In the genomic region with DNA sequence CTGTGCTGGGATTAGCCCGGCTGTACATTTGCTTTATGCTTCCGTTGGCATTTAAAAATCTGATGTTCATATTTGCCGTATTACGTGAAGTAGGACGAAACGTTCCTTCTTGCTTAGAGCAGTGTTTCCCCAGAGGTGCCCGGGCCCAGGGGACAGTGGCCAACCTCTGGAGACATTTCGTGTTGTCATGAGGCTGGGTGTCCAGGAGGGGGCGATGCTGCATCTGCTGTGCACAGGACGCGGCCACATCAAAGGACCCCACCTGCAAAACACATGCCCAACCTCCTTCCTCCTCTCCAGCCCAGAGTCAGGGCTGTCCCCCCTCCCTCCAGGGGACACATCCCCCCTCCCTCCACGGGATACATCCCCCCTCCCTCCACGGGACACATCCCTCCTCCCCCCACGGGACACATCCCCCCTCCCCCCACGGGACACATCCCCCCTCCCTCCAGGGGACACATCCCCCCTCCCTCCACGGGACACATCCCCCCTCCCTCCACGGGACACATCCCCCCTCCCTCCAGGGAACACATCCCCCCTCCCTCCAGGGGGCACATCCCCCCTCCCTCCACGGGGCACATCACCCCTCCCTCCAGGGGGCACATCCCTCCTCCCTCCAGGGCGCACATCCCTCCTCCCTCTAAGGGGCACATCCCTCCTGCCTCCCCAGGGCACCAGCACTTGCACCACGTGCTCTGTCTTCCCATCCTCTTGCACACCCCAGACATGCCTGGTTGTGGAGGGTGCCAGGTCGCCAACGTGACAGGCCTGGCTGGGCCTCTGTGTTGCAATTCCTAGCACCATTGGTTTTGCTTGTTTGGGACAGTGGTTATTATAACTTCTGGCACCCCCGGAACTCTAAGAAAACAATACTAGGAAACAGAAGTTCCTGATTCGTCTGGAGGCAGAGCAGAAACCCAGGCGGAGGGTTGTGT, we compare ENCODE assay signal across 7 cellular contexts. TPM values are rescaled to one million over a fixed set of nuclear protein-coding genes. Genes with fewer than 3 reads are reported as not detected.
A peak's percentile ranks its signal among the peaks of the same experiment; 100 is the strongest.
DNase-seq lines count a peak whose midpoint lies in the region; TF ChIP-seq lines count a peak whose summit lies in the region.

No MANE protein-coding gene starts in this region.

- H2AFZ ChIP-seq in osteoblast (ENCODE audit: low read length), result no peak overlapping the region

- H3K9me3 ChIP-seq in osteoblast (ENCODE audit: low read depth, low read length), result no peaks in the 10 kb centered on the region
- no peaks in the 10 kb centered on the region for H3K9me3 ChIP-seq in testis

- H3K79me2 ChIP-seq in osteoblast (ENCODE audit: insufficient read depth, low read length), result peaks cover 3% of the 10 kb centered on the region

- intact Hi-C loops in testis (cut with DNase I; ENCODE audit: low total_unique reads), result loop anchor here (5.0 kb wide), 1 partner anchor 120 kb away; no protein-coding TSS in a partner anchor

- H3K36me3 ChIP-seq in osteoblast (ENCODE audit: insufficient read depth, low read length), result peaks cover 22% of the 10 kb centered on the region
- no peaks in the 10 kb centered on the region for H3K36me3 ChIP-seq in testis (ENCODE audit: low read depth, missing control alignments)

- peaks cover 21% of the 10 kb centered on the region for H4K20me1 ChIP-seq in osteoblast (ENCODE audit: insufficient read depth, low read length)

- H3K27me3 ChIP-seq in osteoblast (ENCODE audit: insufficient read depth, low read length), result no peaks in the 10 kb centered on the region
- H3K27me3 ChIP-seq in testis, result no peaks in the 10 kb centered on the region

- in situ Hi-C loops in GM13976 (cut with MboI; ENCODE audit: low sequenced_read_pairs, unreplicated experiment) (no loop called here), KBM-7 (cut with MboI; ENCODE audit: low pct_unique_long_range_greater_than_20kb, low sequenced_read_pairs) (no loop called here)

- peak; percentile 83 for TF ChIP-seq CTCF in GM13976 (IDR thresholded peaks at IDR 0.05; ENCODE audit: borderline replicate concordance, control extremely low read depth, extremely low read depth, insufficient read depth, missing control alignments)
- peak; percentile 63 for TF ChIP-seq CTCF in osteoblast (IDR thresholded peaks at IDR 0.05; ENCODE audit: extremely low read depth, low read depth, low read length)
- peak; percentile 76 to 86 (median 80) for TF ChIP-seq CTCF in testis (IDR thresholded peaks at IDR 0.05)

- H3K4me2 ChIP-seq in osteoblast (ENCODE audit: insufficient read depth, low read length), result no peak overlapping the region

- H3K27ac ChIP-seq in osteoblast (ENCODE audit: low read depth, low read length) (peak overlapping the region; percentile 45), testis (peak overlapping the region in 1 of 2 donors; percentile 36)

- H3K4me3 ChIP-seq in osteoblast (ENCODE audit: insufficient read depth, low read length) (no peak overlapping the region), testis (no peak overlapping the region)

- DNase-seq in GM13976 (ENCODE audit: low spot score) (peak; percentile 89), KBM-7 (peak; percentile 48), RPMI8226 (peak; percentile 89), foreskin melanocyte (peak; percentile 39), osteoblast (ENCODE audit: insufficient read length, low spot score, missing footprints) (peak; percentile 99), testis (peak; percentile 90)
- DNase-seq in activated effector memory CD4-positive, alpha-beta T cell treated with Interleukin-2 at 50 U/mL for 16 hours, result peak; percentile 75

- peaks cover 43% of the 10 kb centered on the region for H3K4me1 ChIP-seq in osteoblast (ENCODE audit: insufficient read depth, low read length)
- peaks cover 56% of the 10 kb centered on the region for H3K4me1 ChIP-seq in testis

- WGBS in testis, 2 donors, result 37 to 44% methylated on average over 17 to 25 of the region's 25 CpGs

- TF ChIP-seq POLR2A in testis (IDR thresholded peaks at IDR 0.05), result no peak

RNA-seq across cellular contexts. Expression of a gene that starts 46.7 kb away (rescaled TPM):
- total RNA-seq in osteoblast (417 and 480 TPM in 2 replicates), testis (100 to 1,000 TPM; 416 to 575 TPM)
- polyA plus RNA-seq in testis (ENCODE audit: insufficient read depth, low read depth, low replicate concordance), result 193 TPM

RNA-seq across cellular contexts. Expression of a gene that starts 58.2 kb away (rescaled TPM):
- total RNA-seq in osteoblast (1.8 and 2.9 TPM in 2 replicates), testis (10 to 100 TPM in 1 of 2 donors, 1 to 10 TPM in 1; 6.9 to 10.9 TPM)
- polyA plus RNA-seq in testis (ENCODE audit: insufficient read depth, low read depth, low replicate concordance), result 7.5 TPM

Comparison
In these comparisons a context has a peak if more than half of its experiments do, and no peak if none do; other contexts are left out.
1. DNase-seq: peak in every context shown above with its lines; median percentile 99 in osteoblast; 90 in testis; 89 in GM13976; 89 in RPMI8226; 75 in activated effector memory CD4-positive, alpha-beta T cell treated with Interleukin-2 at 50 U/mL for 16 hours; 48 in KBM-7; 39 in foreskin melanocyte.